1 cellular context compared by ENCODE assay signal in the genomic region with DNA sequence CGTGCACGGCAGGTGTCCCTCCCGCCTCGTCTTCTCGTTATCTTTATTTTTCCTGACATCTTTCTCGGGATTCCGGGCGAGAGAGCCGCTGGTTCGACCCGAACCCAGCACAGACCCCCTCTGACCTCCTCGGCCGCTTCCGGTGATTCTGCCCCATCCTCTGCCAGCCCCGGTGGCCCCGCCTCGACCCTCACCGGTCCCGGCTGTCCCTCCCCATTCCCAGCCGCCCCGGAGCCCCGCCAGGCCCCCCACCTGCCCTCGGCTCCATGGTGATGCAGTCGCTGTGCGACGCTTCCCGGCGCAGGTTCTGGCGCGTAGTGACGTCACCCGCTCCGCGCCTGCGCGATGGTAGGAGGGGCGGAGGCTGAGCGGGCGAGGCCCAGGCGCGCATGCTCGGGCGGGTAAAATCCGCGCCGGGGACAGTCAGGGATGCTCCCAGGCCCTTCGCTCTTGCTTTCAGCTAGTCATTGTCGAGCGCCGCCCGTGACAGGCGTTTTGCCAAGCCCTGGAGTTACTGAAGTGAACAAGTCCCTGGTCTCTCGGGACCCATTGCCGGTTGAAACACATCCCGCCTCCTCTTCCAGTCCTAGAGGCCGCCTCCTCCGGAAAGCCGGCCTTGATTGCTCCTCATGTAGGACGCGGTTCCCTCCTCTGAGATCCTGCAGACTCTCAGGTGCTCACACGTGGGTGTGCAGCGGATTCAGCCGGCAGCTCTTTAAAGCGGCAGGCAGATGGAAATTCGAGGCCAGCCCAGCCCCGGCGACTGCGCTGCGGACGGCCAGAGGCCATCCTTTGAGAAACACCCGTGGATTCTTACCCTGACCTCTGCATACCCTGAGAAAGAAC.
A peak's percentile ranks its signal among the peaks of the same experiment; 100 is the strongest.
TF ChIP-seq lines count a peak whose summit lies in the region.

TSS of gene MTHFSD (minus strand) at position 319 of the 846 bp plus-strand sequence. CDS start at position 268, 51 bp downstream.

TF ChIP-seq in K562, 482 proteins besides CTCF, POLR2A, EP300 and RAD21 (continued from another document and continues in another):
- no peak for TF ChIP-seq ZBTB49 (CRISPR knock-in tag; IDR thresholded peaks at IDR 0.05; ENCODE audit: borderline replicate concordance)
- TF ChIP-seq PML (IDR thresholded peaks at IDR 0.05; ENCODE audit: low read length) = peak; percentile 51; the same call in 1 of the 2 replicates
- TF ChIP-seq SMARCC2 (IDR thresholded peaks at IDR 0.05; ENCODE audit: low read depth) = no peak
- TF ChIP-seq ESRRB (CRISPR knock-in tag; IDR thresholded peaks at IDR 0.05; ENCODE audit: borderline replicate concordance) = no peak
- peak; percentile 99 for TF ChIP-seq ATF1 (CRISPR knock-in tag; IDR thresholded peaks at IDR 0.05)
- peak; percentile 99 for TF ChIP-seq ATF1 (tag; IDR thresholded peaks at IDR 0.05)
- no peak for TF ChIP-seq KLF16 (IDR thresholded peaks at IDR 0.05)
- TF ChIP-seq XRCC5 (IDR thresholded peaks at IDR 0.05; ENCODE audit: low read depth, low read length) = no peak
- TF ChIP-seq ELF2 (CRISPR knock-in tag; IDR thresholded peaks at IDR 0.05) = no peak
- TF ChIP-seq HBP1 (CRISPR knock-in tag; IDR thresholded peaks at IDR 0.05) = no peak
- peak; percentile 97 for TF ChIP-seq ZBTB12 (CRISPR knock-in tag; IDR thresholded peaks at IDR 0.05)
- TF ChIP-seq, protein P1, sequence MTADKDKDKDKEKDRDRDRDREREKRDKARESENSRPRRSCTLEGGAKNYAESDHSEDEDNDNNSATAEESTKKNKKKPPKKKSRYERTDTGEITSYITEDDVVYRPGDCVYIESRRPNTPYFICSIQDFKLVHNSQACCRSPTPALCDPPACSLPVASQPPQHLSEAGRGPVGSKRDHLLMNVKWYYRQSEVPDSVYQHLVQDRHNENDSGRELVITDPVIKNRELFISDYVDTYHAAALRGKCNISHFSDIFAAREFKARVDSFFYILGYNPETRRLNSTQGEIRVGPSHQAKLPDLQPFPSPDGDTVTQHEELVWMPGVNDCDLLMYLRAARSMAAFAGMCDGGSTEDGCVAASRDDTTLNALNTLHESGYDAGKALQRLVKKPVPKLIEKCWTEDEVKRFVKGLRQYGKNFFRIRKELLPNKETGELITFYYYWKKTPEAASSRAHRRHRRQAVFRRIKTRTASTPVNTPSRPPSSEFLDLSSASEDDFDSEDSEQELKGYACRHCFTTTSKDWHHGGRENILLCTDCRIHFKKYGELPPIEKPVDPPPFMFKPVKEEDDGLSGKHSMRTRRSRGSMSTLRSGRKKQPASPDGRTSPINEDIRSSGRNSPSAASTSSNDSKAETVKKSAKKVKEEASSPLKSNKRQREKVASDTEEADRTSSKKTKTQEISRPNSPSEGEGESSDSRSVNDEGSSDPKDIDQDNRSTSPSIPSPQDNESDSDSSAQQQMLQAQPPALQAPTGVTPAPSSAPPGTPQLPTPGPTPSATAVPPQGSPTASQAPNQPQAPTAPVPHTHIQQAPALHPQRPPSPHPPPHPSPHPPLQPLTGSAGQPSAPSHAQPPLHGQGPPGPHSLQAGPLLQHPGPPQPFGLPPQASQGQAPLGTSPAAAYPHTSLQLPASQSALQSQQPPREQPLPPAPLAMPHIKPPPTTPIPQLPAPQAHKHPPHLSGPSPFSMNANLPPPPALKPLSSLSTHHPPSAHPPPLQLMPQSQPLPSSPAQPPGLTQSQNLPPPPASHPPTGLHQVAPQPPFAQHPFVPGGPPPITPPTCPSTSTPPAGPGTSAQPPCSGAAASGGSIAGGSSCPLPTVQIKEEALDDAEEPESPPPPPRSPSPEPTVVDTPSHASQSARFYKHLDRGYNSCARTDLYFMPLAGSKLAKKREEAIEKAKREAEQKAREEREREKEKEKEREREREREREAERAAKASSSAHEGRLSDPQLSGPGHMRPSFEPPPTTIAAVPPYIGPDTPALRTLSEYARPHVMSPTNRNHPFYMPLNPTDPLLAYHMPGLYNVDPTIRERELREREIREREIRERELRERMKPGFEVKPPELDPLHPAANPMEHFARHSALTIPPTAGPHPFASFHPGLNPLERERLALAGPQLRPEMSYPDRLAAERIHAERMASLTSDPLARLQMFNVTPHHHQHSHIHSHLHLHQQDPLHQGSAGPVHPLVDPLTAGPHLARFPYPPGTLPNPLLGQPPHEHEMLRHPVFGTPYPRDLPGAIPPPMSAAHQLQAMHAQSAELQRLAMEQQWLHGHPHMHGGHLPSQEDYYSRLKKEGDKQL (CRISPR knock-in tag; IDR thresholded peaks at IDR 0.05; ENCODE audit: borderline replicate concordance) = no peak
- no peak for TF ChIP-seq NFIX (CRISPR knock-in tag; IDR thresholded peaks at IDR 0.05; ENCODE audit: low read depth)
- no peak for TF ChIP-seq NFATC3 (IDR thresholded peaks at IDR 0.05)
- TF ChIP-seq CBFA2T3 (IDR thresholded peaks at IDR 0.05) = no peak
- TF ChIP-seq ARNT (IDR thresholded peaks at IDR 0.05) = no peak
- TF ChIP-seq, protein P2, sequence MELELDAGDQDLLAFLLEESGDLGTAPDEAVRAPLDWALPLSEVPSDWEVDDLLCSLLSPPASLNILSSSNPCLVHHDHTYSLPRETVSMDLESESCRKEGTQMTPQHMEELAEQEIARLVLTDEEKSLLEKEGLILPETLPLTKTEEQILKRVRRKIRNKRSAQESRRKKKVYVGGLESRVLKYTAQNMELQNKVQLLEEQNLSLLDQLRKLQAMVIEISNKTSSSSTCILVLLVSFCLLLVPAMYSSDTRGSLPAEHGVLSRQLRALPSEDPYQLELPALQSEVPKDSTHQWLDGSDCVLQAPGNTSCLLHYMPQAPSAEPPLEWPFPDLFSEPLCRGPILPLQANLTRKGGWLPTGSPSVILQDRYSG (tag; conservative IDR thresholded peaks at IDR 0.05; ENCODE audit: low read depth) = no peak
- no peak for TF ChIP-seq RBM17 (IDR thresholded peaks at IDR 0.05; ENCODE audit: borderline replicate concordance, low read depth, low read length)
- no peak for TF ChIP-seq USF1 (CRISPR knock-in tag; IDR thresholded peaks at IDR 0.05)
- TF ChIP-seq ZNF311 (CRISPR knock-in tag; IDR thresholded peaks at IDR 0.05) = no peak
- TF ChIP-seq TCF7 (IDR thresholded peaks at IDR 0.05; ENCODE audit: borderline replicate concordance) = no peak
- peak; percentile 91 for TF ChIP-seq HDAC2 (IDR thresholded peaks at IDR 0.05)
- TF ChIP-seq PBX2 (CRISPR knock-in tag; IDR thresholded peaks at IDR 0.05; ENCODE audit: low read depth) = no peak
- no peak for TF ChIP-seq PBX2 (tag; conservative IDR thresholded peaks at IDR 0.05; ENCODE audit: low read depth)
- TF ChIP-seq, protein P3, sequence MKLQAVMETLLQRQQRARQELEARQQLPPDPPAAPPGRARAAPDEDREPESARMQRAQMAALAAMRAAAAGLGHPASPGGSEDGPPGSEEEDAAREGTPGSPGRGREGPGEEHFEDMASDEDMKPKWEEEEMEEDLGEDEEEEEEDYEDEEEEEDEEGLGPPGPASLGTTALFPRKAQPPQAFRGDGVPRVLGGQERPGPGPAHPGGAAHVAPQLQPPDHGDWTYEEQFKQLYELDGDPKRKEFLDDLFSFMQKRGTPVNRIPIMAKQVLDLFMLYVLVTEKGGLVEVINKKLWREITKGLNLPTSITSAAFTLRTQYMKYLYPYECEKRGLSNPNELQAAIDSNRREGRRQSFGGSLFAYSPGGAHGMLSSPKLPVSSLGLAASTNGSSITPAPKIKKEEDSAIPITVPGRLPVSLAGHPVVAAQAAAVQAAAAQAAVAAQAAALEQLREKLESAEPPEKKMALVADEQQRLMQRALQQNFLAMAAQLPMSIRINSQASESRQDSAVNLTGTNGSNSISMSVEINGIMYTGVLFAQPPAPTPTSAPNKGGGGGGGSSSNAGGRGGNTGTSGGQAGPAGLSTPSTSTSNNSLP (IDR thresholded peaks at IDR 0.05; ENCODE audit: borderline replicate concordance, low read depth, low read length) = no peak
- TF ChIP-seq KDM2B (CRISPR knock-in tag; IDR thresholded peaks at IDR 0.05) = no peak
- no peak for TF ChIP-seq AFF4 (CRISPR knock-in tag; IDR thresholded peaks at IDR 0.05)
- TF ChIP-seq RUNX1 (IDR thresholded peaks at IDR 0.05; ENCODE audit: low read depth) = no peak
- no peak for TF ChIP-seq STAT5B (CRISPR knock-in tag; IDR thresholded peaks at IDR 0.05)
- TF ChIP-seq HOXB6 (CRISPR knock-in tag; IDR thresholded peaks at IDR 0.05; ENCODE audit: borderline replicate concordance) = no peak
- TF ChIP-seq SMAD1 (IDR thresholded peaks at IDR 0.05; ENCODE audit: low read depth, low read length, partially characterized antibody) = no peak
